ENCODE assay signal across 8 cellular contexts in the genomic region with DNA sequence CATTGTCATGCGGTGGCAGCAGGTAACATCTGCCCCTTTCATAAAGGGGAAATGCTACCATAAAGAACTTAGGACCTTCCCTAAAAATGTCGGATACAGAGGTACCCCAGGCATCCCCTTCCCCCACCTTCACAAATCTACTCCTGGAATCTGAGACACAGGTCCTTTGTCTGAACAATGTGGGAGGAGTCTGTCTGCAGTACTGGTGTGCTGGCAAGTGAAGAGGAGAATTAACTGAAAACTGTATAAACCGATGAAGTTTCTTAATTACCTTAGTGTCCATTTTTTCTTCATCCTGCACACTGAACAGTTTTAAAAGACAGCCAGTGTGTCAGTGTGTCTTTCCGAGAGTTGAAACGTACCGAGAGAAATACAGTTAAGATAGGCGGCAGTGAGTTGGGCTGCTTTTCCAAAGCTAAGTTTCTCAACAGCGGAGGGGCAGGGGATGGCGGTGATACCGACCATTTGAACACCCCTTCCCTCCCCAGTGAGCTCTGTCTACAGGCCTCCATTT. TPM values are rescaled to one million over a fixed set of nuclear protein-coding genes. Genes with fewer than 3 reads are reported as not detected.
DNase-seq lines count a peak whose midpoint lies in the region; ATAC-seq and TF ChIP-seq lines count a peak whose summit lies in the region.

No MANE protein-coding gene starts in this region.

- H3K4me3 ChIP-seq in CD4-positive, CD25-positive, alpha-beta regulatory T cell (ENCODE audit: low read depth, low read length): peak overlapping the region; percentile 97
- H3K4me3 ChIP-seq in fibroblast of the aortic adventitia (ENCODE audit: low read depth, low read length): peak overlapping the region; percentile 92

- no peaks in the 10 kb centered on the region for H3K27me3 ChIP-seq in CD4-positive, CD25-positive, alpha-beta regulatory T cell (ENCODE audit: control insufficient read depth, insufficient read depth, low read length)

- H3K27ac Mint-ChIP-seq in CD4-positive, CD25-positive, alpha-beta regulatory T cell: peak overlapping the region; percentile 83 to 98 (median 95)

- peak overlapping the region; percentile 78 to 99 (median 94) for H3K4me3 Mint-ChIP-seq in CD4-positive, CD25-positive, alpha-beta regulatory T cell
- H3K4me3 Mint-ChIP-seq in activated T-cell treated with anti-CD3 and anti-CD28 coated beads, Interleukin-2, amount 50 U/mL, for 4 hours: peak overlapping the region; percentile 95

- TF ChIP-seq CTCF in fibroblast of the aortic adventitia (IDR thresholded peaks at IDR 0.05; ENCODE audit: insufficient read depth, low read length) (no peak), GM10248 (IDR thresholded peaks at IDR 0.05; ENCODE audit: control extremely low read depth, extremely low read depth, low read depth, missing control alignments) (no peak)

- CTCF ChIA-PET in GM10248 (lab: Yijun Ruan, JAX): interaction anchor here (1.1 to 4.9 kb wide), 8 partner anchors 13 to 86 kb away, joined by 4 to 34 read pairs (median 5); no protein-coding TSS in a partner anchor

- H3K36me3 Mint-ChIP-seq in CD4-positive, CD25-positive, alpha-beta regulatory T cell: no peaks in the 10 kb centered on the region
- peaks cover 5% of the 10 kb centered on the region for H3K36me3 Mint-ChIP-seq in activated T-cell treated with anti-CD3 and anti-CD28 coated beads, Interleukin-2, amount 50 U/mL, for 4 hours (ENCODE audit: insufficient read depth)

- H3K9me3 ChIP-seq in CD4-positive, CD25-positive, alpha-beta regulatory T cell (ENCODE audit: control insufficient read depth in 2 of 2, low read length in 2 of 2): no peaks in the 10 kb centered on the region

- POLR2A ChIA-PET in GM10248 (lab: Yijun Ruan, JAX): interaction anchor here (1.0 to 2.2 kb wide), 2 partner anchors 9 kb away, joined by 3 to 16 read pairs; no protein-coding TSS in a partner anchor

- H3K9me3 Mint-ChIP-seq in CD4-positive, CD25-positive, alpha-beta regulatory T cell: no peaks in the 10 kb centered on the region
- H3K9me3 Mint-ChIP-seq in activated T-cell treated with anti-CD3 and anti-CD28 coated beads, Interleukin-2, amount 50 U/mL, for 4 hours: no peaks in the 10 kb centered on the region

- ATAC-seq in CD4-positive, CD25-positive, alpha-beta regulatory T cell (ENCODE audit: low read depth in 2 of 2): no peak
- no peak for ATAC-seq in activated T-cell treated with anti-CD3 and anti-CD28 coated beads, Interleukin-2, amount 50 U/mL, for 4 hours
- ATAC-seq in GM18858 (IDR thresholded peaks at IDR 0.05; ENCODE audit: unreplicated experiment): no peak

- H3K4me1 Mint-ChIP-seq in CD4-positive, CD25-positive, alpha-beta regulatory T cell: peaks cover 26 to 52% (median 41%) of the 10 kb centered on the region in 4 donors
- H3K4me1 Mint-ChIP-seq in activated T-cell treated with anti-CD3 and anti-CD28 coated beads, Interleukin-2, amount 50 U/mL, for 4 hours (ENCODE audit: low read depth): peaks cover 48% of the 10 kb centered on the region

- peaks cover 50% of the 10 kb centered on the region for H3K4me1 ChIP-seq in CD4-positive, CD25-positive, alpha-beta regulatory T cell (ENCODE audit: control insufficient read depth, insufficient read depth, low read length, poor library complexity, severe bottlenecking)

- H3K27me3 Mint-ChIP-seq in CD4-positive, CD25-positive, alpha-beta regulatory T cell: peaks cover 4% of the 10 kb centered on the region
- no peaks in the 10 kb centered on the region for H3K27me3 Mint-ChIP-seq in activated T-cell treated with anti-CD3 and anti-CD28 coated beads, Interleukin-2, amount 50 U/mL, for 4 hours (ENCODE audit: low read depth)

- no peaks in the 10 kb centered on the region for H3K36me3 ChIP-seq in CD4-positive, CD25-positive, alpha-beta regulatory T cell (ENCODE audit: control insufficient read depth, insufficient read depth, low read length)

- DNase-seq in CD4-positive, CD25-positive, alpha-beta regulatory T cell: peak in 2 of 3 donors; percentile 44 to 74
- DNase-seq in HPDE6-E6E7 (ENCODE audit: extremely low spot score) (peak; percentile 40), NCI-H774 (lab: John Stamatoyannopoulos, UW) (peak; percentile 50), fibroblast of the aortic adventitia (ENCODE audit: low read depth) (peak; percentile 38), non-pigmented ciliary epithelial cell (ENCODE audit: low read depth) (peak; percentile 38), GM10248 (ENCODE audit: extremely low spot score) (no peak)
- DNase-seq in activated T-cell treated with anti-CD3 and anti-CD28 coated beads, Interleukin-2, amount 50 U/mL, for 4 hours: no peak

- peak overlapping the region; percentile 84 for H3K27ac ChIP-seq in CD4-positive, CD25-positive, alpha-beta regulatory T cell (ENCODE audit: insufficient read depth, low read length, poor library complexity, severe bottlenecking)

RNA-seq across cellular contexts. Expression of gene MEX3C, which starts 1.8 kb away (rescaled TPM):
- total RNA-seq in CD4-positive, CD25-positive, alpha-beta regulatory T cell: 84.3 TPM
- polyA plus RNA-seq in CD4-positive, CD25-positive, alpha-beta regulatory T cell: 10 to 100 TPM in 2 of 4 donors, 1 to 10 TPM in 2; 6.4 to 12.9 (median 10.0) TPM
- 10 to 100 TPM; 67.4 to 89.2 (median 80.3) TPM for total RNA-seq in activated T-cell treated with anti-CD3 and anti-CD28 coated beads, Interleukin-2, amount 50 U/mL, for 4 hours
- 42.5 and 44.2 TPM in 2 replicates for total RNA-seq in fibroblast of the aortic adventitia (ENCODE audit: low replicate concordance)

Comparison
In these comparisons a context has a peak if more than half of its experiments do, and no peak if none do; other contexts are left out.
1. DNase-seq: peak in CD4-positive, CD25-positive, alpha-beta regulatory T cell (2 of 3), HPDE6-E6E7 (single experiment), NCI-H774 (single experiment), fibroblast of the aortic adventitia (single experiment) and non-pigmented ciliary epithelial cell (single experiment); none in activated T-cell treated with anti-CD3 and anti-CD28 coated beads, Interleukin-2, amount 50 U/mL, for 4 hours (single experiment) and GM10248 (single experiment).